7 cellular contexts compared by ENCODE assay signal in the genomic region with DNA sequence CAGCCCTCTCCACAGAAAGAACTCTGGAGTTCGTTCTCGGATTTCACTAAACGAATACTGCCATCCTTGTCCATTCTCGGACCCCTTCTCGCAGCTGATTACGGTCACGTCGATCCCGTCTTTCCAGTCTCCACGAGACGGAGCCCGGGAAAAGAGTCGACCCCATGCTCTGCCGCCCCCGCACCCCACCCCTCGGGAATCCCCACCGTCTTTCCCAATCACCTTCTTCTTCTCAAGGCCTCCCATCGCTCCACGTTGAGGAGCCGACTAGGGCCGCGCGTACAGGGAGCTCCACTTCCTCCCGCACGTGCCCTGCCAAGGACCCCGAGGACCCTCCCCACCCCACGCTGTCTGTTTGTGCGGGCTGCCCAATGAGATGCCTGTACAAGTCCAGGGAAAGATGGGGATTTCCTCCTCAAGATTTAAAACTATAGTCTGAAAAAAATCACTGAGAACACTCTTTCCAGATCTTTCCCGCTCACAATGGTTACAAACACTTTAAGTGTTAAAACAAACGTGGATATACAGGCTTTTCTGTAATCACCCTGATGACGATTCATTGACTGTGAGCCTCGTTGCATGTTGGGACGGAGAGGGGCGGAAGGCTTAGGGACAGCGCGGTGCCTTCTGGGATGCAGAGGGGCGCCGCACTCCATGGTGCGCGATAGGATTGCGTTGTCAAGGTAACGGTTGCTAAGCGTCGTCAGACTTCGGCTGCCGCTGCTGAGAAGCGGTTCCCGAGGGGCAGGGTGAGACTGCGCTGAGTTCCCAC. TPM values are rescaled to one million over a fixed set of nuclear protein-coding genes. Genes with fewer than 3 reads are reported as not detected.
DNase-seq lines count a peak whose midpoint lies in the region; ATAC-seq and TF ChIP-seq lines count a peak whose summit lies in the region.

Gene PES1 (minus strand): TSS at position 323 of the 772 bp plus-strand sequence. CDS start 77 bp downstream, at position 246.

- peak; percentile 98 for ATAC-seq in GM18511 (IDR thresholded peaks at IDR 0.05; ENCODE audit: unreplicated experiment)
- peak; percentile 93 for ATAC-seq in HG03025 (IDR thresholded peaks at IDR 0.05; ENCODE audit: low FRiP score, unreplicated experiment)

- peak within 1 kb of the TSS; percentile 82 for H3K27ac ChIP-seq in hepatocyte

- peak; percentile 93 to 97 for DNase-seq in NCI-H2081 (lab: John Stamatoyannopoulos, UW)
- DNase-seq in T1000 (lab: John Stamatoyannopoulos, UW), result peak; percentile 91
- peak; percentile 99 for DNase-seq in astrocyte of the spinal cord (ENCODE audit: low read depth, low spot score)
- peak; percentile 99 for DNase-seq in hepatocyte (ENCODE audit: low spot score)
- peak; percentile 95 for DNase-seq in renal cortical epithelial cell (ENCODE audit: low read depth)

- H2AFZ ChIP-seq in hepatocyte, result peak within 1 kb of the TSS; percentile 2

- no peaks in the 10 kb centered on the region for H3K9me2 ChIP-seq in hepatocyte (replicated peaks; ENCODE audit: insufficient read depth)

- H3K27me3 ChIP-seq in hepatocyte, result no peaks in the 10 kb centered on the region

- H3K4me1 ChIP-seq in hepatocyte (ENCODE audit: insufficient read depth), result peaks cover 11% of the 10 kb centered on the region

- under 1% methylated on average over 45 of the region's 49 CpGs for WGBS in hepatocyte (ENCODE audit: low lambda C conversion rate, missing lambda C conversion rate)

- peak within 1 kb of the TSS; percentile 94 for H3K4me3 ChIP-seq in astrocyte of the spinal cord (ENCODE audit: low read depth, low read length)
- H3K4me3 ChIP-seq in hepatocyte, result peak within 1 kb of the TSS; percentile 62

- no peaks in the 10 kb centered on the region for H3K9me3 ChIP-seq in hepatocyte (ENCODE audit: low read depth)

- H3K36me3 ChIP-seq in hepatocyte (replicated peaks; ENCODE audit: insufficient read depth, low read depth), result no peaks in the 10 kb centered on the region

- TF ChIP-seq CTCF in astrocyte of the spinal cord (IDR thresholded peaks at IDR 0.05; ENCODE audit: low read depth, low read length) (no peak), hepatocyte (IDR thresholded peaks at IDR 0.05; ENCODE audit: poor library complexity) (no peak)

- in situ Hi-C loops in astrocyte of the spinal cord (cut with HindIII; ENCODE audit: low sequenced_read_pairs), result no loop called here

- peaks cover 7% of the 10 kb centered on the region for H4K20me1 ChIP-seq in hepatocyte (ENCODE audit: insufficient read depth, poor library complexity, severe bottlenecking)

- H3K79me2 ChIP-seq in hepatocyte, result peaks cover 20% of the 10 kb centered on the region

- H3K4me2 ChIP-seq in hepatocyte, result peak within 1 kb of the TSS; percentile 92

RNA-seq across cellular contexts. Expression of gene PES1, which starts in this region (rescaled TPM):
- 42.4 and 45.8 TPM in 2 replicates for total RNA-seq in hepatocyte
- polyA plus RNA-seq in hepatocyte, result 54.7 and 59.5 TPM in 2 replicates
- 77.6 and 84.0 TPM in 2 replicates for total RNA-seq in renal cortical epithelial cell

Comparison
In these comparisons a context has a peak if more than half of its experiments do, and no peak if none do; other contexts are left out.
1. Peak in every context shown above with its lines: DNase-seq, ATAC-seq, H3K4me3 ChIP-seq and H3K27ac ChIP-seq.